In the genomic region with DNA sequence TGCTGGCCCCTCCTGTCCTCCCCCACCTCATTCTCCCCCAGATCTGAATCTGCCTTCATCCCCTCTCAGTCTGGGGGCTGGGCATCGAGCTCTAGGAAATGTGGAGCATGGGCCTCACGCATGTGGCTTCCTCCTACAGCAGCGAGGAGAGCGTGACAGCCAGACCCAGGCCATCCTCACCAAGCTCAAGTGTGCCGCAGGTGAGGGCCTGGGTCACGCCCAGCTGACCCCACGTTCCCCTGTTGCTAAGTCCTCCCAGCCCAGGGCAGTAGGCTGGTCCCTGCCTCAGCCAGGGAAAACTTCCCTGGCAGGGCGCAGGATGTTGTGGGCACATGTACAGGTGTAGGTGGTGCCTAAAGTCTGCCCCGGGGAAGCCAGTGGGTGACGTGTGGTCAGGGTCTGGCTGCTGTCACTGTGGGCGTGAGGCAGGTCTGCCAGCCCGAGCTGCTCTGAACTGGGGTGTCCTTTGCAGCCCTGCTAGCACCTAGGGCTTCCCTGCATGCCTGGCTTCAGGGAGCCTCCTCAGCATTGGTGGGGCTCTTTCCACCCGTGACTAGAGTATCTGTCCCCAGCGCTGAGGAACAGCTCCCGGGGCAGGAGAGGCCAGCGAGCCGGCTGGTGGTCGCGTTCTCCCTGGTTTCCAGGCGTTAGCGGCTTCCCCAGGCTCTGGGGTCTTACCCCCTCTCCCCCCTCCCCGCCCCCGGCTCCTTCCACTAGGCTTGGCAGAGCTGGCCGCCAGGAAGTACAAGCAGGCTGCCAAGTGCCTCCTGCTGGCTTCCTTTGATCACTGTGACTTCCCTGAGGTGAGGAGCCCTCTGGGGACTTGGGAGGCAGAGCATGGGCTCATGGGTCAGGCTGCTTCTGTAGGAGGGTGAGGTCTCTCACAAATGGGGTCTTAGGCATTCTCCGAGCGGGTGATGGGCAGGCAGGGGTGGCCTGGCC, we compare ENCODE assay signal across 18 cellular contexts. TPM values are rescaled to one million over a fixed set of nuclear protein-coding genes. Genes with fewer than 3 reads are reported as not detected.
DNase-seq lines count a peak whose midpoint lies in the region; ATAC-seq and TF ChIP-seq lines count a peak whose summit lies in the region.
"Had no signal": no experiment of that assay in that cellular context is flagged by ENCODE, and none has a peak within 500 bp of the region (broad histone marks: within the 10 kb centered on the region; RNA-seq: fewer than 3 reads in every experiment).

No MANE protein-coding gene starts in this region.

- no peak overlapping the region for H3K27ac ChIP-seq in effector memory CD4-positive, alpha-beta T cell (ENCODE audit: insufficient read depth, low read length, poor library complexity, severe bottlenecking)
- H3K27ac ChIP-seq: colonic mucosa, prostate gland, upper lobe of left lung had no signal

- peak overlapping the region; percentile 18; the same call in 1 of the 2 replicates for H3K27ac Mint-ChIP-seq in HFFc6
- H3K27ac Mint-ChIP-seq in endothelial cell (ENCODE audit: unreplicated experiment), result peak overlapping the region; percentile 13
- peak overlapping the region; percentile 13 to 78 for H3K27ac Mint-ChIP-seq in stimulated activated naive CD8-positive, alpha-beta T cell treated with anti-CD3 and anti-CD28 coated beads, Interleukin-15, amount 100 ng/mL, for 72 hours
- H3K27ac Mint-ChIP-seq: natural killer cell treated with Interleukin-12 subunit alpha and Interleukin-12 subunit beta and Interleukin-15 and Interleukin-18, amount 100 ng/mL, for 72 hours had no signal

- H3K36me3 Mint-ChIP-seq in HFFc6 (ENCODE audit: low read depth) (peaks cover 3% of the 10 kb centered on the region; the same call in 1 of the 2 replicates), endothelial cell (ENCODE audit: low read depth, unreplicated experiment) (no peaks in the 10 kb centered on the region)
- H3K36me3 Mint-ChIP-seq: natural killer cell treated with Interleukin-12 subunit alpha and Interleukin-12 subunit beta and Interleukin-15 and Interleukin-18, amount 100 ng/mL, for 72 hours had no signal

- no peak overlapping the region for H3K4me3 ChIP-seq in effector memory CD4-positive, alpha-beta T cell (ENCODE audit: insufficient read depth, low read depth, low read length, poor library complexity, severe bottlenecking)
- H3K4me3 ChIP-seq: colonic mucosa, prostate gland, upper lobe of left lung had no signal

- H3K4me3 Mint-ChIP-seq in HFFc6 (no peak overlapping the region), endothelial cell (ENCODE audit: unreplicated experiment) (no peak overlapping the region)
- H3K4me3 Mint-ChIP-seq in stimulated activated naive CD8-positive, alpha-beta T cell treated with anti-CD3 and anti-CD28 coated beads, Interleukin-15, amount 100 ng/mL, for 72 hours, result peak overlapping the region in 1 of 2 donors; percentile 39
- H3K4me3 Mint-ChIP-seq: natural killer cell treated with Interleukin-12 subunit alpha and Interleukin-12 subunit beta and Interleukin-15 and Interleukin-18, amount 100 ng/mL, for 72 hours had no signal

- TF ChIP-seq CTCF in HFFc6 (IDR thresholded peaks at IDR 0.05) (no peak), endothelial cell (IDR thresholded peaks at IDR 0.05; ENCODE audit: unreplicated experiment) (no peak)

- peaks cover 63% of the 10 kb centered on the region for H3K36me3 ChIP-seq in effector memory CD4-positive, alpha-beta T cell (ENCODE audit: control insufficient read depth, insufficient read depth, low read length)

- H3K4me1 Mint-ChIP-seq in HFFc6 (ENCODE audit: low read depth) (peaks cover 10% of the 10 kb centered on the region; the same call in 1 of the 2 replicates), endothelial cell (ENCODE audit: unreplicated experiment) (no peaks in the 10 kb centered on the region)
- peaks cover 33% of the 10 kb centered on the region for H3K4me1 Mint-ChIP-seq in stimulated activated naive CD8-positive, alpha-beta T cell treated with anti-CD3 and anti-CD28 coated beads, Interleukin-15, amount 100 ng/mL, for 72 hours

- H3K27me3 ChIP-seq in effector memory CD4-positive, alpha-beta T cell (replicated peaks; ENCODE audit: control insufficient read depth, insufficient read depth, low read length, poor library complexity, severe bottlenecking), result no peaks in the 10 kb centered on the region
- H3K27me3 ChIP-seq: colonic mucosa, upper lobe of left lung had no signal

- peaks cover 23% of the 10 kb centered on the region for H3K4me1 ChIP-seq in effector memory CD4-positive, alpha-beta T cell (ENCODE audit: control insufficient read depth, insufficient read depth, low read length, poor library complexity, severe bottlenecking)

- peak; percentile 4 for DNase-seq in stimulated activated CD4-positive, alpha-beta T cell treated with anti-CD3 and anti-CD28 coated beads, Interleukin-15, amount 100 ng/mL, for 24 hours
- no peak for DNase-seq in stimulated activated CD4-positive, alpha-beta T cell treated with anti-CD3 and anti-CD28 coated beads, Interleukin-4, amount 100 ng/mL, for 1 hour
- no peak for DNase-seq in HFFc6
- DNase-seq in endothelial cell (ENCODE audit: low spot score), result no peak
- DNase-seq in stimulated activated naive CD8-positive, alpha-beta T cell treated with anti-CD3 and anti-CD28 coated beads, Interleukin-15, amount 100 ng/mL, for 72 hours, result no peak
- DNase-seq in NCI-H510A (lab: John Stamatoyannopoulos, UW), result no peak
- DNase-seq in NCI-H524 (lab: John Stamatoyannopoulos, UW), result no peak
- no peak for DNase-seq in effector memory CD4-positive, alpha-beta T cell
- DNase-seq: colonic mucosa, KG1, NCI-H187, NCI-H82, PC-3, SIG-M5, T-helper 2 cell had no signal

- H3K9me3 ChIP-seq in effector memory CD4-positive, alpha-beta T cell (ENCODE audit: control insufficient read depth, low read length), result no peaks in the 10 kb centered on the region
- H3K9me3 ChIP-seq: colonic mucosa, prostate gland, upper lobe of left lung had no signal

- ATAC-seq in stimulated activated naive CD8-positive, alpha-beta T cell treated with anti-CD3 and anti-CD28 coated beads, Interleukin-15, amount 100 ng/mL, for 72 hours, result no peak
- ATAC-seq: natural killer cell treated with Interleukin-12 subunit alpha and Interleukin-12 subunit beta and Interleukin-15 and Interleukin-18, amount 100 ng/mL, for 72 hours; PC-3 had no signal

- peaks cover 3% of the 10 kb centered on the region; the same call in 1 of the 2 replicates for H3K27me3 Mint-ChIP-seq in HFFc6 (ENCODE audit: insufficient read depth)
- peaks cover 13% of the 10 kb centered on the region for H3K27me3 Mint-ChIP-seq in endothelial cell (ENCODE audit: unreplicated experiment)
- H3K27me3 Mint-ChIP-seq in stimulated activated naive CD8-positive, alpha-beta T cell treated with anti-CD3 and anti-CD28 coated beads, Interleukin-15, amount 100 ng/mL, for 72 hours, result no peaks in the 10 kb centered on the region
- H3K27me3 Mint-ChIP-seq: natural killer cell treated with Interleukin-12 subunit alpha and Interleukin-12 subunit beta and Interleukin-15 and Interleukin-18, amount 100 ng/mL, for 72 hours had no signal

- H3K9me3 Mint-ChIP-seq in HFFc6 (no peaks in the 10 kb centered on the region), endothelial cell (ENCODE audit: unreplicated experiment) (no peaks in the 10 kb centered on the region)
- no peaks in the 10 kb centered on the region for H3K9me3 Mint-ChIP-seq in stimulated activated naive CD8-positive, alpha-beta T cell treated with anti-CD3 and anti-CD28 coated beads, Interleukin-15, amount 100 ng/mL, for 72 hours
- H3K9me3 Mint-ChIP-seq: natural killer cell treated with Interleukin-12 subunit alpha and Interleukin-12 subunit beta and Interleukin-15 and Interleukin-18, amount 100 ng/mL, for 72 hours had no signal

RNA-seq across cellular contexts. Expression of a gene that starts 3.6 kb away (rescaled TPM):
- 100 to 1,000 TPM; 127 to 144 (median 141) TPM for total RNA-seq in HFFc6 (2021; fragmentation: NEBNext Ultra II Directional; extraction: Animal tissue kit (Norgen Biotek cat#: 25700))
- total RNA-seq in endothelial cell (ENCODE audit: unreplicated experiment), result 80.0 TPM

RNA-seq across cellular contexts. Expression of a gene that starts 3.7 kb away (rescaled TPM):
- 10 to 100 TPM; 37.6 to 48.5 (median 40.1) TPM for total RNA-seq in HFFc6 (2021; fragmentation: NEBNext Ultra II Directional; extraction: Animal tissue kit (Norgen Biotek cat#: 25700))
- 19.7 TPM for total RNA-seq in endothelial cell (ENCODE audit: unreplicated experiment)

RNA-seq across cellular contexts. Expression of a gene that starts 10.3 kb away (rescaled TPM):
- 10 to 100 TPM; 65.8 to 86.8 (median 71.2) TPM for total RNA-seq in HFFc6 (2021; fragmentation: NEBNext Ultra II Directional; extraction: Animal tissue kit (Norgen Biotek cat#: 25700))
- 74.1 TPM for total RNA-seq in endothelial cell (ENCODE audit: unreplicated experiment)

RNA-seq across cellular contexts. Expression of a gene that starts 17.8 kb away (rescaled TPM):
- 100 to 1,000 TPM in 1 of 6 experiments, 10 to 100 TPM in 5; 73.4 to 100 (median 84.8) TPM for total RNA-seq in HFFc6 (2021; fragmentation: NEBNext Ultra II Directional; extraction: Animal tissue kit (Norgen Biotek cat#: 25700))
- total RNA-seq in endothelial cell (ENCODE audit: unreplicated experiment), result 30.8 TPM

RNA-seq across cellular contexts. Expression of a gene that starts 23.8 kb away (rescaled TPM):
- total RNA-seq in HFFc6 (2021; fragmentation: NEBNext Ultra II Directional; extraction: Animal tissue kit (Norgen Biotek cat#: 25700)), result 1 to 10 TPM; 4.3 to 8.5 (median 5.6) TPM
- 24.0 TPM for total RNA-seq in endothelial cell (ENCODE audit: unreplicated experiment)
